In genomic region chr2:28622101-28622499, GRCh38 we compare ENCODE assay signal across 1 cellular context.
TF ChIP-seq lines count a peak whose summit lies in the region.

No MANE protein-coding gene starts in this region.

TF ChIP-seq in HCT116, 20 proteins besides CTCF, POLR2A, EP300 and RAD21 (continued from another document):
- TF ChIP-seq ELF1 (IDR thresholded peaks at IDR 0.05; ENCODE audit: borderline replicate concordance, low read depth) = no peak
- no peak for TF ChIP-seq MAX (IDR thresholded peaks at IDR 0.05)
- TF ChIP-seq JUND (IDR thresholded peaks at IDR 0.05) = no peak
- no peak for TF ChIP-seq EGR1 (IDR thresholded peaks at IDR 0.05; ENCODE audit: low read depth)
- no peak for TF ChIP-seq ZBTB33 (IDR thresholded peaks at IDR 0.05; ENCODE audit: extremely low read depth, insufficient replicate concordance, low read length)
- no peak for TF ChIP-seq SP1 (IDR thresholded peaks at IDR 0.05; ENCODE audit: low read depth)
- no peak for TF ChIP-seq TCF7L2 (IDR thresholded peaks at IDR 0.05; ENCODE audit: borderline replicate concordance, extremely low read depth, insufficient read depth, insufficient read length)
- no peak for TF ChIP-seq POLR2AphosphoS5 (IDR thresholded peaks at IDR 0.05; ENCODE audit: low read depth, low read length)
- TF ChIP-seq SIN3A (IDR thresholded peaks at IDR 0.05; ENCODE audit: low read depth) = no peak
- no peak for TF ChIP-seq CEBPB (IDR thresholded peaks at IDR 0.05; ENCODE audit: low read depth)
- no peak for TF ChIP-seq FOSL1 (IDR thresholded peaks at IDR 0.05; ENCODE audit: low read depth)
- TF ChIP-seq ZNF274 (IDR thresholded peaks at IDR 0.05; ENCODE audit: low read depth, low read length) = no peak
- no peak for TF ChIP-seq ZFX (IDR thresholded peaks at IDR 0.05)
- TF ChIP-seq EZH2phosphoT487 (IDR thresholded peaks at IDR 0.05; ENCODE audit: borderline replicate concordance) = no peak
